22 cellular contexts compared by ENCODE assay signal in genomic region chr16:2899564-2900072, GRCh38. TPM values are rescaled to one million over a fixed set of nuclear protein-coding genes. Genes with fewer than 3 reads are reported as not detected.
DNase-seq lines count a peak whose midpoint lies in the region; ATAC-seq and TF ChIP-seq lines count a peak whose summit lies in the region.
"Had no signal": no experiment of that assay in that cellular context is flagged by ENCODE, and none has a peak within 500 bp of the region (broad histone marks: within the 10 kb centered on the region; RNA-seq: fewer than 3 reads in every experiment).

No MANE protein-coding gene starts in this region.

- no peak overlapping the region for H3K4me3 Mint-ChIP-seq in stimulated activated naive CD8-positive, alpha-beta T cell treated with anti-CD3 and anti-CD28 coated beads, Interleukin-15, amount 100 ng/mL, for 72 hours
- no peak overlapping the region for H3K4me3 Mint-ChIP-seq in osteocyte (ENCODE audit: unreplicated experiment)
- H3K4me3 Mint-ChIP-seq: CD14-positive monocyte; CD4-positive, alpha-beta T cell; CD8-positive, alpha-beta memory T cell had no signal

- no peak for ATAC-seq in stimulated activated naive CD8-positive, alpha-beta T cell treated with anti-CD3 and anti-CD28 coated beads, Interleukin-15, amount 100 ng/mL, for 72 hours
- no peak for ATAC-seq in stimulated activated naive CD8-positive, alpha-beta T cell treated with anti-CD3 and anti-CD28 coated beads, Interleukin-15, Interleukin-2, amounts not matched to agents 100 U/mL and 50 U/mL, for 24 hours
- ATAC-seq: A549 had no signal

- H3K4me1 Mint-ChIP-seq in stimulated activated naive CD8-positive, alpha-beta T cell treated with anti-CD3 and anti-CD28 coated beads, Interleukin-15, amount 100 ng/mL, for 72 hours, result peaks cover 14% of the 10 kb centered on the region
- peaks cover 18% of the 10 kb centered on the region for H3K4me1 Mint-ChIP-seq in osteocyte (ENCODE audit: unreplicated experiment)

- no peaks in the 10 kb centered on the region for H3K27me3 Mint-ChIP-seq in stimulated activated naive CD8-positive, alpha-beta T cell treated with anti-CD3 and anti-CD28 coated beads, Interleukin-15, amount 100 ng/mL, for 72 hours
- H3K27me3 Mint-ChIP-seq in osteocyte (ENCODE audit: unreplicated experiment), result no peaks in the 10 kb centered on the region
- H3K27me3 Mint-ChIP-seq: CD4-positive, alpha-beta T cell had no signal

- CTCF ChIA-PET in RWPE1 (lab: Yijun Ruan, JAX), result interaction anchor here (0.6 kb wide), 1 partner anchor 69 kb away, joined by 3 read pairs; no protein-coding TSS in a partner anchor

- H3K27ac ChIP-seq in RWPE1 (peak overlapping the region; percentile 45), neuronal stem cell (replicated peaks; ENCODE audit: low read length) (no peak overlapping the region), breast epithelium (no peak overlapping the region)
- H3K27ac ChIP-seq: A549; BLaER1 treated with 17β-estradiol and CSF1 and Interleukin-3, amounts not matched to agents 10 nM and 100 nM; GM23248 had no signal

- H3K9ac ChIP-seq in neuronal stem cell (ENCODE audit: low read depth, low read length, poor library complexity), result peak overlapping the region; percentile 50
- H3K9ac ChIP-seq: GM23248 had no signal

- no peak overlapping the region for H3K23ac ChIP-seq in neuronal stem cell (ENCODE audit: low read depth, low read length, poor library complexity)

- peaks cover 0 to under 1% (median 0%) of the 10 kb centered on the region in 3 experiments for H3K27me3 ChIP-seq in neuronal stem cell (ENCODE audit: control insufficient read depth in 3 of 3, insufficient read depth in 3 of 3, low read depth in 1 of 3, low read length in 3 of 3)
- H3K27me3 ChIP-seq in breast epithelium, result no peaks in the 10 kb centered on the region
- H3K27me3 ChIP-seq: BE2C; BLaER1 treated with 17β-estradiol and CSF1 and Interleukin-3, amounts not matched to agents 10 nM and 100 nM had no signal

- H3K18ac ChIP-seq in neuronal stem cell (ENCODE audit: low read length), result no peak overlapping the region

- H2BK5ac ChIP-seq in neuronal stem cell (ENCODE audit: low read length), result no peak overlapping the region

- peaks cover 1% of the 10 kb centered on the region for H3K79me1 ChIP-seq in neuronal stem cell (ENCODE audit: low read depth, low read length)

- H3K4me2 ChIP-seq in neuronal stem cell (ENCODE audit: insufficient read depth, low read length, poor library complexity, severe bottlenecking), result no peak overlapping the region
- H3K4me2 ChIP-seq: A549; BLaER1 treated with 17β-estradiol and CSF1 and Interleukin-3, amounts not matched to agents 10 nM and 100 nM had no signal

- no peak overlapping the region for H2BK120ac ChIP-seq in neuronal stem cell (ENCODE audit: low read depth, low read length)

- H3K4me3 ChIP-seq in neuronal stem cell (ENCODE audit: low read length in 2 of 2) (no peak overlapping the region), breast epithelium (no peak overlapping the region)
- H3K4me3 ChIP-seq: A549; BLaER1 treated with 17β-estradiol and CSF1 and Interleukin-3, amounts not matched to agents 10 nM and 100 nM; GM12878; GM23248 had no signal

- no peaks in the 10 kb centered on the region for H3K9me3 Mint-ChIP-seq in stimulated activated naive CD8-positive, alpha-beta T cell treated with anti-CD3 and anti-CD28 coated beads, Interleukin-15, amount 100 ng/mL, for 72 hours
- H3K9me3 Mint-ChIP-seq in osteocyte (ENCODE audit: unreplicated experiment), result no peaks in the 10 kb centered on the region
- H3K9me3 Mint-ChIP-seq: CD14-positive monocyte; CD4-positive, alpha-beta T cell; CD8-positive, alpha-beta memory T cell had no signal

- TF ChIP-seq POLR2A in breast epithelium (IDR thresholded peaks at IDR 0.05), result no peak

- no CpG with 5 or more reads among the region's 13 CpGs for WGBS in neuronal stem cell (ENCODE audit: extremely low coverage in 2 of 2, insufficient read length in 2 of 2, insufficient replicate concordance in 1 of 2), 2 donors

- H2AFZ ChIP-seq in neuronal stem cell (ENCODE audit: low read length), result no peak overlapping the region
- H2AFZ ChIP-seq: GM23248 had no signal

- H3K9me3 ChIP-seq in neuronal stem cell (replicated peaks in 1 of 2; ENCODE audit: control insufficient read depth in 2 of 2, insufficient read depth in 1 of 2, low read depth in 1 of 2, low read length in 2 of 2) (no peaks in the 10 kb centered on the region), breast epithelium (no peaks in the 10 kb centered on the region)
- H3K9me3 ChIP-seq: A549; BE2C; BLaER1 treated with 17β-estradiol and CSF1 and Interleukin-3, amounts not matched to agents 10 nM and 100 nM had no signal

- H3K27ac Mint-ChIP-seq in stimulated activated naive CD8-positive, alpha-beta T cell treated with anti-CD3 and anti-CD28 coated beads, Interleukin-15, amount 100 ng/mL, for 72 hours, result peak overlapping the region; percentile 13 to 42
- no peak overlapping the region for H3K27ac Mint-ChIP-seq in osteocyte (ENCODE audit: unreplicated experiment)
- H3K27ac Mint-ChIP-seq: CD4-positive, alpha-beta T cell had no signal

- no peak overlapping the region for H3K14ac ChIP-seq in neuronal stem cell (ENCODE audit: low read length)

- DNase-seq in stimulated activated naive CD8-positive, alpha-beta T cell treated with anti-CD3 and anti-CD28 coated beads, Interleukin-15, amount 100 ng/mL, for 72 hours, result no peak
- DNase-seq in stimulated activated naive CD8-positive, alpha-beta T cell treated with anti-CD3 and anti-CD28 coated beads, Interleukin-15, Interleukin-2, amounts not matched to agents 100 U/mL and 50 U/mL, for 24 hours, result no peak
- DNase-seq in RWPE1 (ENCODE audit: low spot score) (no peak), neuronal stem cell (ENCODE audit: low spot score) (no peak), breast epithelium (ENCODE audit: low spot score in 2 of 2) (no peak), osteocyte (ENCODE audit: extremely low spot score, unreplicated experiment) (no peak)
- DNase-seq: 8988T; ACHN; AML-193; BE2C; CD4-positive, alpha-beta T cell; CD8-positive, alpha-beta memory T cell; DMS 273 treated with DMSO at 0.1 percent for 48 hours; DMS79; EL; GDM1; GM23248; HCEC 1CT had no signal

- no peak overlapping the region for H2BK12ac ChIP-seq in neuronal stem cell (ENCODE audit: low read length)

- POLR2A ChIA-PET in RWPE1 (lab: Yijun Ruan, JAX; ENCODE audit: low non-redundant PET), result no interaction called here

- no peak overlapping the region for H4K8ac ChIP-seq in neuronal stem cell (ENCODE audit: low read depth, low read length)

- peaks cover 2% of the 10 kb centered on the region for H3K36me3 Mint-ChIP-seq in osteocyte (ENCODE audit: unreplicated experiment)

- peaks cover 8 to 10% of the 10 kb centered on the region in 2 donors for H3K36me3 ChIP-seq in neuronal stem cell (replicated peaks in 1 of 2; ENCODE audit: control insufficient read depth in 2 of 2, insufficient read depth in 2 of 2, low read length in 2 of 2)
- H3K36me3 ChIP-seq in breast epithelium, result no peaks in the 10 kb centered on the region

- H3K4ac ChIP-seq in neuronal stem cell (ENCODE audit: low read length), result no peak overlapping the region

- no peak overlapping the region for H2AK5ac ChIP-seq in neuronal stem cell (ENCODE audit: low read depth, low read length)

- H2BK15ac ChIP-seq in neuronal stem cell (ENCODE audit: low read length), result no peak overlapping the region

- intact Hi-C loops in breast epithelium (cut with DNase I; ENCODE audit: low total_unique reads), result no loop called here

- H3K4me1 ChIP-seq in neuronal stem cell (ENCODE audit: control insufficient read depth in 2 of 2, insufficient read depth in 1 of 2, low read depth in 1 of 2, low read length in 2 of 2), result peaks cover 12 to 15% of the 10 kb centered on the region in 2 donors
- H3K4me1 ChIP-seq in breast epithelium, result no peaks in the 10 kb centered on the region
- H3K4me1 ChIP-seq: BE2C had no signal

- H4K91ac ChIP-seq in neuronal stem cell (ENCODE audit: low read depth, low read length, poor library complexity), result no peak overlapping the region

- TF ChIP-seq CTCF in RWPE1 (conservative IDR thresholded peaks at IDR 0.05; ENCODE audit: low read depth), result no peak
- no peak for TF ChIP-seq CTCF in breast epithelium (IDR thresholded peaks at IDR 0.05)
- TF ChIP-seq CTCF in osteocyte (IDR thresholded peaks at IDR 0.05), result no peak

RNA-seq across cellular contexts. Expression of gene FLYWCH1, which starts 12.1 kb away (rescaled TPM):
- polyA plus RNA-seq in neuronal stem cell (2013, experiment 1 of 2), result 8.3 TPM
- polyA plus RNA-seq in neuronal stem cell (2013, experiment 2 of 2), result 8.3 TPM
- total RNA-seq in breast epithelium (10 to 100 TPM; 28.0 to 30.9 (median 28.2) TPM), osteocyte (38.9 and 46.4 TPM in 2 replicates)

RNA-seq across cellular contexts. Expression of gene FLYWCH2, which starts 16.6 kb away (rescaled TPM):
- polyA plus RNA-seq in neuronal stem cell (2013, experiment 1 of 2), result 25.5 TPM
- polyA plus RNA-seq in neuronal stem cell (2013, experiment 2 of 2), result 24.0 TPM
- total RNA-seq in breast epithelium (10 to 100 TPM; 36.0 to 49.2 (median 47.9) TPM), osteocyte (49.6 and 54.0 TPM in 2 replicates)

RNA-seq across cellular contexts. Expression of gene PRSS22, which starts 41.6 kb away (rescaled TPM):
- polyA plus RNA-seq in neuronal stem cell (2013, experiment 1 of 2), result not detected
- polyA plus RNA-seq in neuronal stem cell (2013, experiment 2 of 2), result not detected
- total RNA-seq in breast epithelium (10 to 100 TPM in 2 of 3 donors, not detected in 1; 13.6 to 18.7 TPM), osteocyte (not detected in 2 replicates)
- total RNA-seq: CD8-positive, alpha-beta memory T cell; GM12878; GM23248 had no signal
- polyA plus RNA-seq: CD14-positive monocyte; CD8-positive, alpha-beta memory T cell; GM12878; GM23248 had no signal
